In the genomic region with DNA sequence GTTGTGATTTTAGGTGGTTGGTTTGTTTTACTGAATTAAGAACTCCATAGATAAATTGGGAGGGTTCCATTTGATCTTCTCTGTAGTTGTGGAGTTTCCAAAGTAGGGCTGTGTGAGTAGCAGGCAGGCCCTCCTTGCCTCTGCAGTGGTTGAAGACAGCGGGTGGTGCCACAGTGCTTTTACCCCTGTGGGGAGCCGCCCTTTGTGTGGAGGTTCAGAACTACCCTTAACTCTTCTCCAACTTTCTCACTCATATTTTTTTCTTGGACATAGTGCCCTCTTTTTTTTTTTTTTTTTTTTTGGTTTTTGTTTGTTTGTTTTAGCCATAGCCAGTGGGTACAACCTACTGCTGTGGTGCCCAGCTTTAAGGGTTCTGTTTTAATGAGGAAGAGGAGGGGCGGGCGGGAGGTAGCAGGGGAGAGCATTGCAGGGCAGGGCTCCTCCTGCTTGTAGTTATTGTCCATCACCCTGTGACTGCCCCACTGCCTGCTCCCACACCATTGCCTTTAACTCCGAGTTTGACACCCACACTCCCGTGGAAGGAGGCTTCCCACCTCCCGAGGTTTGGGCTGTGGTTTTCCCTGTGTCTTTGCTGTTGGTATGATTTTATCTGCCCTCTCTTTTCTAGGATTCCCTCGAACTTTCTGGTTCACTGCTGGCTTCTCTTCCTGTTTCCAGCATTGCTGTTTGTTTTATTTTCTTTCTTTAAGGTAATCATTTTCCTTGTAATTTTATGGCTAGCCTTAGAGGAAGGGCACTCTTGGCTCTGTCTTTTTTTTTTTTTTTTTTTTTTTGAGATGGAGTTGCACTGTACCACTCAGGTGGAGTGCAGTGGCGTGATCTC, we compare ENCODE assay signal across 27 cellular contexts.
"Had no signal": no experiment of that assay in that cellular context is flagged by ENCODE, and none has a peak within 500 bp of the region (broad histone marks: within the 10 kb centered on the region; RNA-seq: fewer than 3 reads in every experiment).

No MANE protein-coding gene starts in this region.

- H3K9ac ChIP-seq: SK-N-SH had no signal

- H3K27me3 Mint-ChIP-seq: activated naive CD4-positive, alpha-beta T cell treated with anti-CD3 and anti-CD28 coated beads, Interleukin-2, amount 50 U/mL, for 24 hours had no signal

- H3K9me2 ChIP-seq: SK-N-SH had no signal

- H3K36me3 ChIP-seq: breast epithelium, SJCRH30 had no signal

- H3K4me3 ChIP-seq: breast epithelium, SJCRH30 had no signal

- H3K9me3 ChIP-seq: breast epithelium, SJCRH30, SK-N-SH had no signal

- H3K4me2 ChIP-seq: SK-N-SH had no signal

- H3K4me3 Mint-ChIP-seq: activated CD8-positive, alpha-beta T cell treated with anti-CD3 and anti-CD28 coated beads, Interleukin-2, amount 10 ng/mL, durations not matched to agents 7 days and 5 days; activated naive CD4-positive, alpha-beta T cell treated with anti-CD3 and anti-CD28 coated beads, Interleukin-2, amount 50 U/mL, for 24 hours; activated T-cell treated with anti-CD3 and anti-CD28 coated beads, Interleukin-2, amount 50 U/mL, for 24 hours; activated T-helper 1 cell treated with anti-CD3 and anti-CD28 coated beads, Interleukin-12 subunit alpha, Interleukin-12 subunit beta, Interleukin-2, Interleukin-4 antibody, amounts not matched to agents 30 ng/mL and 10 ng/mL and 1 ng/mL, durations not matched to agents 14 hours and 24 hours and 36 hours had no signal

- H3K4me1 ChIP-seq: breast epithelium had no signal

- DNase-seq: activated CD4-positive, alpha-beta T cell treated with anti-CD3 and anti-CD28 coated beads for 48 hours; activated CD4-positive, alpha-beta T cell treated with anti-CD3 and anti-CD28 coated beads, Interleukin-2, amount 50 U/mL, for 4 hours; activated CD4-positive, CD25-positive, alpha-beta regulatory T cell treated with anti-CD3 and anti-CD28 coated beads, Interleukin-2, amount 50 U/mL, for 72 hours; activated CD8-positive, alpha-beta T cell treated with anti-CD3 and anti-CD28 coated beads, Interleukin-2, amount 10 ng/mL, durations not matched to agents 7 days and 5 days; activated effector memory CD4-positive, alpha-beta T cell treated with Interleukin-2 at 50 U/mL for 16 hours; activated naive CD4-positive, alpha-beta T cell; activated T-cell treated with anti-CD3 and anti-CD28 coated beads, Interleukin-2, amount 50 U/mL, for 24 hours; amygdala; caudate nucleus; KG1; NCI-H1092 treated with DMSO at 0.1 percent for 48 hours; NCI-H1436 treated with DMSO at 0.1 percent for 48 hours; NCI-H187; NCI-H2081; NCI-H510A treated with DMSO at 0.1 percent for 48 hours; NCI-H69; NK-92 treated with Interleukin-12 subunit alpha and Interleukin-12 subunit beta, amount 100 ng/mL, for 24 hours; OCI-M1; RPMI8226; SJCRH30; SK-N-SH; T-helper 1 cell had no signal

- H3K27me3 ChIP-seq: breast epithelium, SJCRH30 had no signal

- H3K27ac ChIP-seq: breast epithelium, SJCRH30 had no signal

- ATAC-seq: activated CD8-positive, alpha-beta T cell treated with anti-CD3 and anti-CD28 coated beads, Interleukin-2, amount 10 ng/mL, durations not matched to agents 7 days and 5 days; Panc1; Right ventricle myocardium inferior had no signal

- H3K27ac Mint-ChIP-seq: activated CD8-positive, alpha-beta T cell treated with anti-CD3 and anti-CD28 coated beads, Interleukin-2, amount 10 ng/mL, durations not matched to agents 7 days and 5 days; activated naive CD4-positive, alpha-beta T cell treated with anti-CD3 and anti-CD28 coated beads, Interleukin-2, amount 50 U/mL, for 24 hours; activated T-helper 1 cell treated with anti-CD3 and anti-CD28 coated beads, Interleukin-12 subunit alpha, Interleukin-12 subunit beta, Interleukin-2, Interleukin-4 antibody, amounts not matched to agents 30 ng/mL and 10 ng/mL and 1 ng/mL, durations not matched to agents 14 hours and 24 hours and 36 hours had no signal

- H3K9me3 Mint-ChIP-seq: activated naive CD4-positive, alpha-beta T cell treated with anti-CD3 and anti-CD28 coated beads, Interleukin-2, amount 50 U/mL, for 24 hours; activated T-cell treated with anti-CD3 and anti-CD28 coated beads, Interleukin-2, amount 50 U/mL, for 24 hours had no signal
